In genomic region chr13:31044658-31045620, GRCh38 we compare ENCODE assay signal across 8 cellular contexts.
DNase-seq lines count a peak whose midpoint lies in the region; ATAC-seq, FAIRE-seq and TF ChIP-seq lines count a peak whose summit lies in the region.

No MANE protein-coding gene starts in this region.

- CTCF ChIA-PET in A549 (lab: Yijun Ruan, JAX): interaction anchor here (0.6 to 2.5 kb wide), 30 partner anchors 10 to 914 kb away, joined by 3 to 11 read pairs (median 3); no protein-coding TSS in a partner anchor

- no peak for TF ChIP-seq EP300 in A549 (IDR thresholded peaks at IDR 0.05)

- no peak for TF ChIP-seq POLR2A in A549 (IDR thresholded peaks at IDR 0.05; ENCODE audit: low read length)

- ATAC-seq in A549: 0 out of 6 replicates have a peak, but pooled peaks of 1 of the 2 experiments have one; percentile 5
- peak; percentile 36 for ATAC-seq in GM21619 (IDR thresholded peaks at IDR 0.05; ENCODE audit: unreplicated experiment)
- peak in 1 of 2 donors; percentile 16 for ATAC-seq in lower lobe of right lung

- H2AFZ ChIP-seq in Karpas-422 (ENCODE audit: low read length): no peak overlapping the region

- no peak for FAIRE-seq in A549 (lab: Jason Lieb, UNC)

- H3K4me2 ChIP-seq in A549 (peak overlapping the region; percentile 80), Karpas-422 (ENCODE audit: low read depth, low read length, poor library complexity, severe bottlenecking) (no peak overlapping the region)

- no peaks in the 10 kb centered on the region for H3K79me2 ChIP-seq in Karpas-422 (ENCODE audit: low read length)

- no peaks in the 10 kb centered on the region for H4K20me1 ChIP-seq in Karpas-422 (ENCODE audit: insufficient read depth, low read depth, low read length)

- H3K27me3 ChIP-seq in lower lobe of right lung (ENCODE audit: low read depth) (peaks cover 5% of the 10 kb centered on the region), Karpas-422 (ENCODE audit: low read length) (no peaks in the 10 kb centered on the region)

- 34% methylated on average over 13 of the region's 13 CpGs for WGBS in A549 (ENCODE audit: missing lambda C conversion rate)

- H3K36me3 ChIP-seq in lower lobe of right lung (no peaks in the 10 kb centered on the region), Karpas-422 (ENCODE audit: insufficient read depth, low read length) (no peaks in the 10 kb centered on the region)

- H3K9ac ChIP-seq in Karpas-422 (ENCODE audit: low read length): no peak overlapping the region

- peaks cover 24% of the 10 kb centered on the region for H3K4me1 ChIP-seq in A549
- peaks cover 34% of the 10 kb centered on the region for H3K4me1 ChIP-seq in lower lobe of right lung
- H3K4me1 ChIP-seq in Karpas-422 (ENCODE audit: low read length): peaks cover 4% of the 10 kb centered on the region; the same call in 1 of the 2 replicates

- H3K9me3 ChIP-seq in A549: no peaks in the 10 kb centered on the region
- H3K9me3 ChIP-seq in lower lobe of right lung: no peaks in the 10 kb centered on the region
- H3K9me3 ChIP-seq in Karpas-422 (ENCODE audit: low read length): no peaks in the 10 kb centered on the region

- no peak for TF ChIP-seq RAD21 in A549 (conservative IDR thresholded peaks at IDR 0.05 in 1 of 2, IDR thresholded peaks at IDR 0.05 in 1 of 2)

- H3K9me2 ChIP-seq in Karpas-422 (replicated peaks; ENCODE audit: insufficient read depth, low read length): no peaks in the 10 kb centered on the region

- DNase-seq in A549 (ENCODE audit: low read depth in 1 of 2, low spot score in 1 of 2) (no peak), lower lobe of right lung (no peak), Karpas-422 (no peak), MV-4-11 (lab: John Stamatoyannopoulos, UW) (no peak), HPDE6-E6E7 (ENCODE audit: extremely low spot score) (no peak), GM19238 (ENCODE audit: insufficient read length, low spot score) (no peak)
- DNase-seq in activated CD8-positive, alpha-beta memory T cell treated with anti-CD3 and anti-CD28 coated beads, Interleukin-2, amount 50 U/mL, for 48 hours: peak; percentile 73

- H3K27ac ChIP-seq in A549: peak overlapping the region; percentile 92 to 93
- peak overlapping the region; percentile 72 for H3K27ac ChIP-seq in lower lobe of right lung
- no peak overlapping the region for H3K27ac ChIP-seq in Karpas-422 (ENCODE audit: low read length)

- intact Hi-C loops in lower lobe of right lung (cut with DNase I): no loop called here

- TF ChIP-seq CTCF in A549 (IDR thresholded peaks at IDR 0.05) (no peak), lower lobe of right lung (IDR thresholded peaks at IDR 0.05) (no peak)

- H3K4me3 ChIP-seq in A549: no peak overlapping the region
- H3K4me3 ChIP-seq in lower lobe of right lung: no peak overlapping the region
- no peak overlapping the region for H3K4me3 ChIP-seq in Karpas-422 (ENCODE audit: low read length)

- POLR2A ChIA-PET in A549 (lab: Yijun Ruan, JAX): interaction anchor here (0.7 to 1.2 kb wide), 3 partner anchors 116 to 636 kb away, joined by 3 to 5 read pairs (median 3); partner anchors contain the start of gene B3GLCT

TF ChIP-seq in A549, 52 proteins besides CTCF, POLR2A, EP300 and RAD21:
- TF ChIP-seq RCOR1 (IDR thresholded peaks at IDR 0.05; ENCODE audit: low read depth, low read length): no peak
- TF ChIP-seq PHF8 (IDR thresholded peaks at IDR 0.05; ENCODE audit: borderline replicate concordance, low read depth): no peak
- TF ChIP-seq CEBPB (IDR thresholded peaks at IDR 0.05): no peak
- no peak for TF ChIP-seq BHLHE40 (IDR thresholded peaks at IDR 0.05; ENCODE audit: low read depth, low read length)
